ENCODE assay signal across 22 cellular contexts in the genomic region with DNA sequence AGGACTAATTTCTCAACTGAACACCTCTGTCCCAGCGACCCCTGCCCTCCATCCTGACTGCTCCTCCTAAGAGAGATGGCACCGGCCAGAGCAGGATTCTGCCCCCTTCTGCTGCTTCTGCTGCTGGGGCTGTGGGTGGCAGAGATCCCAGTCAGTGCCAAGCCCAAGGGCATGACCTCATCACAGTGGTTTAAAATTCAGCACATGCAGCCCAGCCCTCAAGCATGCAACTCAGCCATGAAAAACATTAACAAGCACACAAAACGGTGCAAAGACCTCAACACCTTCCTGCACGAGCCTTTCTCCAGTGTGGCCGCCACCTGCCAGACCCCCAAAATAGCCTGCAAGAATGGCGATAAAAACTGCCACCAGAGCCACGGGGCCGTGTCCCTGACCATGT. TPM values are rescaled to one million over a fixed set of nuclear protein-coding genes. Genes with fewer than 3 reads are reported as not detected.
DNase-seq lines count a peak whose midpoint lies in the region; ATAC-seq, FAIRE-seq and TF ChIP-seq lines count a peak whose summit lies in the region.
"Had no signal": no experiment of that assay in that cellular context is flagged by ENCODE, and none has a peak within 500 bp of the region (broad histone marks: within the 10 kb centered on the region; RNA-seq: fewer than 3 reads in every experiment).

No MANE protein-coding gene starts in this region.

- no peak overlapping the region for H3K27ac Mint-ChIP-seq in activated T-helper 1 cell treated with anti-CD3 and anti-CD28 coated beads, Interleukin-12 subunit alpha, Interleukin-12 subunit beta, Interleukin-2, Interleukin-4 antibody, amounts not matched to agents 30 ng/mL and 10 ng/mL and 1 ng/mL, durations not matched to agents 14 hours and 24 hours and 36 hours
- H3K27ac Mint-ChIP-seq: GM23338 had no signal

- intact Hi-C loops in left ventricle myocardium superior (cut with micrococcal nuclease), result no loop called here
- intact Hi-C loops in pancreas (cut with DNase I), result no loop called here
- intact Hi-C loops in activated T-helper 1 cell treated with anti-CD3 and anti-CD28 coated beads, Interleukin-12 subunit alpha, Interleukin-12 subunit beta, Interleukin-2, Interleukin-4 antibody, amounts not matched to agents 30 ng/mL and 10 ng/mL and 1 ng/mL, durations not matched to agents 14 hours and 24 hours and 36 hours (cut with micrococcal nuclease), result no loop called here

- H3K36me3 ChIP-seq in right atrium auricular region, result no peaks in the 10 kb centered on the region
- no peaks in the 10 kb centered on the region for H3K36me3 ChIP-seq in pancreas
- H3K36me3 ChIP-seq: heart left ventricle, transverse colon had no signal

- WGBS in pancreas, 2 donors, result 24 to 25% methylated on average over 8 of the region's 8 CpGs

- H3K4me3 ChIP-seq in right atrium auricular region (no peak overlapping the region), pancreas (no peak overlapping the region)
- H3K4me3 ChIP-seq: GM23338, heart left ventricle, SK-N-MC, transverse colon had no signal

- H3K9me3 ChIP-seq in right atrium auricular region, result no peaks in the 10 kb centered on the region
- H3K9me3 ChIP-seq in pancreas, result no peaks in the 10 kb centered on the region
- H3K9me3 ChIP-seq: heart left ventricle, transverse colon had no signal

- peak; percentile 24 for ATAC-seq in left ventricle myocardium superior
- peak in 3 of 4 donors; percentile 24 to 31 (median 30) for ATAC-seq in pancreas
- ATAC-seq: GM23338 had no signal

- peak; percentile 42 for DNase-seq in left ventricle myocardium superior
- no peak for DNase-seq in right atrium auricular region (ENCODE audit: low spot score)
- DNase-seq in hippocampal formation (lab: John Stamatoyannopoulos, UW), result peak; percentile 47 to 49
- peak in 4 of 6 donors; percentile 39 to 51 (median 47) for DNase-seq in pancreas
- no peak for DNase-seq in activated T-helper 1 cell treated with anti-CD3 and anti-CD28 coated beads, Interleukin-12 subunit alpha, Interleukin-12 subunit beta, Interleukin-2, Interleukin-4 antibody, amounts not matched to agents 30 ng/mL and 10 ng/mL and 1 ng/mL, durations not matched to agents 14 hours and 24 hours and 36 hours (ENCODE audit: low spot score)
- no peak for DNase-seq in ecto neural progenitor cell (ENCODE audit: low spot score)
- no peak for DNase-seq in NCI-H146 (lab: John Stamatoyannopoulos, UW)
- DNase-seq in GM19239 (ENCODE audit: insufficient read length, low spot score), result no peak
- DNase-seq: activated CD4-positive, alpha-beta T cell treated with anti-CD3 and anti-CD28 coated beads, Interleukin-2, amount 50 U/mL, for 48 hours; activated T-cell treated with anti-CD3 and anti-CD28 coated beads, Interleukin-2, amount 50 U/mL, for 48 hours; CD8-positive, alpha-beta memory T cell; GDM1; Kasumi-1; retina; stimulated activated CD4-positive, alpha-beta T cell treated with anti-CD3 and anti-CD28 coated beads, Interleukin-2, amount 100 ng/mL, for 48 hours; transverse colon had no signal

- H3K4me1 ChIP-seq in right atrium auricular region (peaks cover 0 to 50% of the 10 kb centered on the region in 2 donors), pancreas (peaks cover 18 to 44% (median 29%) of the 10 kb centered on the region in 3 donors)

- TF ChIP-seq CTCF in right atrium auricular region (IDR thresholded peaks at IDR 0.05) (no peak), pancreas (IDR thresholded peaks at IDR 0.05) (no peak)

- no peaks in the 10 kb centered on the region for H3K36me3 Mint-ChIP-seq in activated T-helper 1 cell treated with anti-CD3 and anti-CD28 coated beads, Interleukin-12 subunit alpha, Interleukin-12 subunit beta, Interleukin-2, Interleukin-4 antibody, amounts not matched to agents 30 ng/mL and 10 ng/mL and 1 ng/mL, durations not matched to agents 14 hours and 24 hours and 36 hours (ENCODE audit: low read depth)
- H3K36me3 Mint-ChIP-seq: CD8-positive, alpha-beta memory T cell had no signal

- H3K4me1 Mint-ChIP-seq in activated T-helper 1 cell treated with anti-CD3 and anti-CD28 coated beads, Interleukin-12 subunit alpha, Interleukin-12 subunit beta, Interleukin-2, Interleukin-4 antibody, amounts not matched to agents 30 ng/mL and 10 ng/mL and 1 ng/mL, durations not matched to agents 14 hours and 24 hours and 36 hours (ENCODE audit: low read depth), result no peaks in the 10 kb centered on the region

- no peak overlapping the region for H3K27ac ChIP-seq in right atrium auricular region
- peak overlapping the region; percentile 9 to 61 (median 54) for H3K27ac ChIP-seq in pancreas
- H3K27ac ChIP-seq: SK-N-MC had no signal

- FAIRE-seq in pancreas (lab: Jason Lieb, UNC) (no peak), GM19239 (lab: Jason Lieb, UNC) (no peak)

- no peaks in the 10 kb centered on the region for H3K9me3 Mint-ChIP-seq in activated T-helper 1 cell treated with anti-CD3 and anti-CD28 coated beads, Interleukin-12 subunit alpha, Interleukin-12 subunit beta, Interleukin-2, Interleukin-4 antibody, amounts not matched to agents 30 ng/mL and 10 ng/mL and 1 ng/mL, durations not matched to agents 14 hours and 24 hours and 36 hours
- H3K9me3 Mint-ChIP-seq: CD8-positive, alpha-beta memory T cell; GM23338 had no signal

- H3K4me3 Mint-ChIP-seq in activated T-helper 1 cell treated with anti-CD3 and anti-CD28 coated beads, Interleukin-12 subunit alpha, Interleukin-12 subunit beta, Interleukin-2, Interleukin-4 antibody, amounts not matched to agents 30 ng/mL and 10 ng/mL and 1 ng/mL, durations not matched to agents 14 hours and 24 hours and 36 hours, result no peak overlapping the region
- H3K4me3 Mint-ChIP-seq: GM23338 had no signal

- H3K27me3 ChIP-seq in right atrium auricular region (no peaks in the 10 kb centered on the region), pancreas (no peaks in the 10 kb centered on the region)
- H3K27me3 ChIP-seq: heart left ventricle, transverse colon had no signal

- H3K27me3 Mint-ChIP-seq in activated T-helper 1 cell treated with anti-CD3 and anti-CD28 coated beads, Interleukin-12 subunit alpha, Interleukin-12 subunit beta, Interleukin-2, Interleukin-4 antibody, amounts not matched to agents 30 ng/mL and 10 ng/mL and 1 ng/mL, durations not matched to agents 14 hours and 24 hours and 36 hours (ENCODE audit: insufficient read depth), result peaks cover 20% of the 10 kb centered on the region

RNA-seq across cellular contexts. Expression of a gene that starts 0.8 kb away (rescaled TPM):
- total RNA-seq in left ventricle myocardium superior (not detected), right atrium auricular region (not detected), pancreas (under 1 TPM in 4 of 6 donors, not detected in 2; 0.23 to 0.78 (median 0.28) TPM)
- under 1 TPM in 1 of 2 donors, not detected in 1; 0.11 TPM for polyA plus RNA-seq in pancreas
- total RNA-seq in activated T-helper 1 cell treated with anti-CD3 and anti-CD28 coated beads, Interleukin-12 subunit alpha, Interleukin-12 subunit beta, Interleukin-2, Interleukin-4 antibody, amounts not matched to agents 30 ng/mL and 10 ng/mL and 1 ng/mL, durations not matched to agents 14 hours and 24 hours and 36 hours, result not detected in 2 replicates
- total RNA-seq: A673; CD8-positive, alpha-beta memory T cell; GM23338; heart left ventricle; kidney epithelial cell; NCI-H460 had no signal
- polyA plus RNA-seq: CD8-positive, alpha-beta memory T cell; GM23338 had no signal

RNA-seq across cellular contexts. Expression of a gene that starts 8.3 kb away (rescaled TPM):
- not detected for total RNA-seq in left ventricle myocardium superior
- not detected for total RNA-seq in right atrium auricular region
- total RNA-seq in pancreas, result under 1 TPM in 2 of 6 donors, not detected in 4; 0.08 to 0.12 TPM
- polyA plus RNA-seq in pancreas, result under 1 TPM; 0.15 to 0.23 TPM
- total RNA-seq in activated T-helper 1 cell treated with anti-CD3 and anti-CD28 coated beads, Interleukin-12 subunit alpha, Interleukin-12 subunit beta, Interleukin-2, Interleukin-4 antibody, amounts not matched to agents 30 ng/mL and 10 ng/mL and 1 ng/mL, durations not matched to agents 14 hours and 24 hours and 36 hours, result not detected in 2 replicates
- total RNA-seq: A673; CD8-positive, alpha-beta memory T cell; GM23338; heart left ventricle; kidney epithelial cell; NCI-H460; transverse colon had no signal
- polyA plus RNA-seq: CD8-positive, alpha-beta memory T cell; GM23338; heart left ventricle had no signal

RNA-seq across cellular contexts. Expression of a gene that starts 12.9 kb away (rescaled TPM):
- total RNA-seq in left ventricle myocardium superior (1.2 TPM), right atrium auricular region (under 1 TPM in 1 of 2 donors, not detected in 1; 0.86 TPM), pancreas (under 1 TPM in 1 of 6 donors, not detected in 5; 0.23 TPM)
- under 1 TPM; 0.46 to 0.59 TPM for polyA plus RNA-seq in pancreas
- total RNA-seq in activated T-helper 1 cell treated with anti-CD3 and anti-CD28 coated beads, Interleukin-12 subunit alpha, Interleukin-12 subunit beta, Interleukin-2, Interleukin-4 antibody, amounts not matched to agents 30 ng/mL and 10 ng/mL and 1 ng/mL, durations not matched to agents 14 hours and 24 hours and 36 hours, result not detected in 2 replicates
- total RNA-seq: A673; CD8-positive, alpha-beta memory T cell; GM23338; kidney epithelial cell; NCI-H460; transverse colon had no signal
- polyA plus RNA-seq: CD8-positive, alpha-beta memory T cell; GM23338 had no signal

RNA-seq across cellular contexts. Expression of a gene that starts 14.7 kb away (rescaled TPM):
- total RNA-seq in left ventricle myocardium superior, result not detected
- total RNA-seq in right atrium auricular region, result not detected
- total RNA-seq in pancreas, result not detected
- polyA plus RNA-seq in pancreas, result not detected
- not detected in 2 replicates for total RNA-seq in activated T-helper 1 cell treated with anti-CD3 and anti-CD28 coated beads, Interleukin-12 subunit alpha, Interleukin-12 subunit beta, Interleukin-2, Interleukin-4 antibody, amounts not matched to agents 30 ng/mL and 10 ng/mL and 1 ng/mL, durations not matched to agents 14 hours and 24 hours and 36 hours
- total RNA-seq: A673; CD8-positive, alpha-beta memory T cell; GM23338; heart left ventricle; kidney epithelial cell; NCI-H460; transverse colon had no signal
- polyA plus RNA-seq: CD8-positive, alpha-beta memory T cell; GM23338; heart left ventricle had no signal

RNA-seq across cellular contexts. Expression of a gene that starts 18.1 kb away (rescaled TPM):
- 315 TPM for total RNA-seq in left ventricle myocardium superior
- 100 to 1,000 TPM; 335 to 360 TPM for total RNA-seq in right atrium auricular region
- 10 to 100 TPM; 37.5 to 75.4 (median 47.4) TPM for total RNA-seq in pancreas
- polyA plus RNA-seq in pancreas, result 100 to 1,000 TPM; 104 to 159 TPM
- 1.5 and 1.6 TPM in 2 replicates for total RNA-seq in activated T-helper 1 cell treated with anti-CD3 and anti-CD28 coated beads, Interleukin-12 subunit alpha, Interleukin-12 subunit beta, Interleukin-2, Interleukin-4 antibody, amounts not matched to agents 30 ng/mL and 10 ng/mL and 1 ng/mL, durations not matched to agents 14 hours and 24 hours and 36 hours

Comparison
In these comparisons a context has a peak if more than half of its experiments do, and no peak if none do; other contexts are left out.
1. DNase-seq: peak in left ventricle myocardium superior (single experiment), hippocampal formation (2 of 2) and pancreas (4 of 6); none in right atrium auricular region (single experiment), activated T-helper 1 cell treated with anti-CD3 and anti-CD28 coated beads, Interleukin-12 subunit alpha, Interleukin-12 subunit beta, Interleukin-2, Interleukin-4 antibody, amounts not matched to agents 30 ng/mL and 10 ng/mL and 1 ng/mL, durations not matched to agents 14 hours and 24 hours and 36 hours (single experiment), ecto neural progenitor cell (single experiment), NCI-H146 (single experiment) and GM19239 (single experiment).
2. H3K27ac ChIP-seq: peak in pancreas (4 of 4); none in right atrium auricular region (0 of 2).